ENCODE assay signal across 1 cellular context in genomic region chr21:31336739-31337040, GRCh38.
TF ChIP-seq lines count a peak whose summit lies in the region.

No MANE protein-coding gene starts in this region.

TF ChIP-seq in IMR-90, 13 proteins besides CTCF, POLR2A, EP300 and RAD21:
- TF ChIP-seq NFE2L2 (IDR thresholded peaks at IDR 0.05; ENCODE audit: low read depth, low read length), result no peak
- TF ChIP-seq MXI1 (IDR thresholded peaks at IDR 0.05; ENCODE audit: borderline replicate concordance, low read depth, low read length), result no peak
- no peak for TF ChIP-seq ELK1 (IDR thresholded peaks at IDR 0.05; ENCODE audit: borderline replicate concordance, low read depth, low read length)
- no peak for TF ChIP-seq USF2 (IDR thresholded peaks at IDR 0.05; ENCODE audit: low read depth, low read length)
- no peak for TF ChIP-seq MAFK (IDR thresholded peaks at IDR 0.05; ENCODE audit: low read depth, low read length)
- no peak for TF ChIP-seq RCOR1 (IDR thresholded peaks at IDR 0.05; ENCODE audit: insufficient replicate concordance, low read length)
- no peak for TF ChIP-seq CEBPB (IDR thresholded peaks at IDR 0.05; ENCODE audit: low read depth, low read length)
- TF ChIP-seq SMC3 (IDR thresholded peaks at IDR 0.05; ENCODE audit: low read depth, low read length), result no peak
- TF ChIP-seq BHLHE40 (IDR thresholded peaks at IDR 0.05; ENCODE audit: low read depth, low read length), result no peak
- TF ChIP-seq RFX5 (IDR thresholded peaks at IDR 0.05; ENCODE audit: low read depth, low read length), result no peak
- TF ChIP-seq MAZ (IDR thresholded peaks at IDR 0.05; ENCODE audit: borderline replicate concordance, low read depth, low read length), result no peak
- no peak for TF ChIP-seq FOS (IDR thresholded peaks at IDR 0.05; ENCODE audit: low read depth, low read length)
- TF ChIP-seq CHD1 (IDR thresholded peaks at IDR 0.05; ENCODE audit: low read depth, low read length), result no peak
TF ChIP-seq in IMR-90: peak in this region for 0.
